ENCODE assay signal across 8 cellular contexts in genomic region chr17:28710948-28711722, GRCh38. TPM values are rescaled to one million over a fixed set of nuclear protein-coding genes. Genes with fewer than 3 reads are reported as not detected.
A peak's percentile ranks its signal among the peaks of the same experiment; 100 is the strongest.
DNase-seq lines count a peak whose midpoint lies in the region; ATAC-seq and TF ChIP-seq lines count a peak whose summit lies in the region.

No MANE protein-coding gene starts in this region.

- H3K79me2 ChIP-seq in DND-41 (ENCODE audit: insufficient read depth, low read length), result peaks cover 10% of the 10 kb centered on the region
- H3K79me2 ChIP-seq in Loucy (ENCODE audit: insufficient read depth, low read length), result peaks cover 19% of the 10 kb centered on the region; the same call in 1 of the 2 replicates

- DNase-seq in DND-41 (peak; percentile 97), SHP77 (lab: John Stamatoyannopoulos, UW) (peak; percentile 86 to 96), foreskin fibroblast (peak; percentile 91 to 97), neural crest cell (ENCODE audit: low read depth, low spot score) (peak; percentile 96), stomach (peak; percentile 93)
- peak; percentile 76 for DNase-seq in activated gamma-delta T cell treated with anti-CD3 and anti-CD28 coated beads, Interleukin-2, amount 50 U/mL, for 16 hours (ENCODE audit: low read depth)

- 0 out of 2 replicates have a peak, but pooled peaks cover 3% of the 10 kb centered on the region for H3F3A ChIP-seq in Loucy (ENCODE audit: low read depth)

- peaks cover 28% of the 10 kb centered on the region for H3K4me1 ChIP-seq in DND-41 (ENCODE audit: insufficient read depth, low read length)
- H3K4me1 ChIP-seq in Loucy (ENCODE audit: insufficient read depth, low read length, poor library complexity, severe bottlenecking), result peaks cover 8% of the 10 kb centered on the region
- peaks cover 13 to 41% (median 27%) of the 10 kb centered on the region in 4 donors for H3K4me1 ChIP-seq in stomach

- no peaks in the 10 kb centered on the region for H3K9me3 Mint-ChIP-seq in neural crest cell

- WGBS in stomach, 5 donors, result 1 to 2% (median 1%) methylated on average over 46 to 69 of the region's 69 CpGs

- H3K9me3 ChIP-seq in DND-41 (ENCODE audit: insufficient read depth, low read length, severe bottlenecking) (no peaks in the 10 kb centered on the region), Loucy (ENCODE audit: insufficient read depth, low read depth, low read length) (no peaks in the 10 kb centered on the region), stomach (no peaks in the 10 kb centered on the region)

- H3K36me3 ChIP-seq in DND-41 (ENCODE audit: insufficient read depth, low read length), result peaks cover 4% of the 10 kb centered on the region; the same call in 1 of the 2 replicates
- H3K36me3 ChIP-seq in Loucy (ENCODE audit: insufficient read depth, low read length), result no peaks in the 10 kb centered on the region; the same call in 1 of the 2 replicates
- peaks cover 16 to 25% (median 22%) of the 10 kb centered on the region in 4 donors for H3K36me3 ChIP-seq in stomach

- H3K27me3 Mint-ChIP-seq in neural crest cell (ENCODE audit: low read depth), result peaks cover 4% of the 10 kb centered on the region

- TF ChIP-seq CTCF in DND-41 (IDR thresholded peaks at IDR 0.05; ENCODE audit: borderline replicate concordance, extremely low read depth, low read length, poor library complexity, severe bottlenecking) (no peak), Loucy (conservative IDR thresholded peaks at IDR 0.05; ENCODE audit: low read length) (no peak), foreskin fibroblast (IDR thresholded peaks at IDR 0.05; ENCODE audit: low read depth, low read length) (no peak), neural crest cell (conservative IDR thresholded peaks at IDR 0.05) (no peak), stomach (IDR thresholded peaks at IDR 0.05) (no peak)

- peak overlapping the region; percentile 68 for H3K9ac ChIP-seq in DND-41 (ENCODE audit: low read depth, low read length)
- peak overlapping the region; percentile 93 for H3K9ac ChIP-seq in Loucy (ENCODE audit: low read depth, low read length, poor library complexity, severe bottlenecking)

- peaks cover 21% of the 10 kb centered on the region for H3K36me3 Mint-ChIP-seq in neural crest cell (ENCODE audit: low read depth)

- no peaks in the 10 kb centered on the region for H3K27me3 ChIP-seq in DND-41 (ENCODE audit: insufficient read depth, low read length, poor library complexity)
- H3K27me3 ChIP-seq in Loucy (ENCODE audit: insufficient read depth, low read length, poor library complexity, severe bottlenecking), result no peaks in the 10 kb centered on the region
- no peaks in the 10 kb centered on the region for H3K27me3 ChIP-seq in stomach

- peak in 1 of 4 donors; percentile 61 for TF ChIP-seq POLR2A in stomach (IDR thresholded peaks at IDR 0.05)

- peaks cover 39% of the 10 kb centered on the region for H3K4me1 Mint-ChIP-seq in neural crest cell

- H3K4me2 ChIP-seq in DND-41 (ENCODE audit: insufficient read depth, low read length) (peak overlapping the region; percentile 69), Loucy (ENCODE audit: low read depth, low read length, poor library complexity, severe bottlenecking) (peak overlapping the region; percentile 79)

- H3K9me2 ChIP-seq in Loucy (replicated peaks; ENCODE audit: low read depth, low read length), result no peaks in the 10 kb centered on the region

- H3K27ac ChIP-seq in DND-41 (ENCODE audit: low read length), result peak overlapping the region; percentile 84
- H3K27ac ChIP-seq in stomach, result peak overlapping the region; percentile 90 to 97 (median 92)

- TF ChIP-seq EP300 in stomach (IDR thresholded peaks at IDR 0.05), result no peak

- H3K4me3 Mint-ChIP-seq in neural crest cell, result peak overlapping the region; percentile 96

- H3K27ac Mint-ChIP-seq in neural crest cell (ENCODE audit: unreplicated experiment), result peak overlapping the region; percentile 100

- H2AFZ ChIP-seq in DND-41 (ENCODE audit: low read depth, low read length) (peak overlapping the region; percentile 83), Loucy (ENCODE audit: low read length) (peak overlapping the region; percentile 83)

- ATAC-seq in DND-41 (ENCODE audit: insufficient read depth, low read depth), result peak; percentile 89
- ATAC-seq in GM21825 (IDR thresholded peaks at IDR 0.05; ENCODE audit: unreplicated experiment), result peak; percentile 45

- intact Hi-C loops in stomach (cut with DNase I; ENCODE audit: low total_unique reads), result no loop called here

- no peaks in the 10 kb centered on the region for H4K20me1 ChIP-seq in DND-41 (ENCODE audit: insufficient read depth, low read length)
- no peaks in the 10 kb centered on the region for H4K20me1 ChIP-seq in Loucy (ENCODE audit: insufficient read depth, low read length, poor library complexity, severe bottlenecking)

- H3K4me3 ChIP-seq in DND-41 (ENCODE audit: low read depth in 1 of 2, low read length in 2 of 2) (peak overlapping the region; percentile 37 to 58; a peak in 3 of 4 replicates), Loucy (ENCODE audit: low read length, poor library complexity, severe bottlenecking) (peak overlapping the region; percentile 78), foreskin fibroblast (ENCODE audit: low read depth in 1 of 2, low read length in 2 of 2) (peak overlapping the region; percentile 49 to 61), stomach (peak overlapping the region; percentile 61 to 81 (median 64))

RNA-seq across cellular contexts. Expression of gene PROCA1, which starts 0.6 kb away (rescaled TPM):
- 11.7 and 12.5 TPM in 2 replicates for total RNA-seq in neural crest cell
- 1 to 10 TPM in 1 of 5 donors, under 1 TPM in 2, not detected in 2; 0.14 to 5.3 (median 0.92) TPM for total RNA-seq in stomach
- polyA plus RNA-seq in stomach, result 1 to 10 TPM; 2.3 to 5.8 (median 2.6) TPM

RNA-seq across cellular contexts. Expression of gene RAB34, which starts 6.5 kb away (rescaled TPM):
- total RNA-seq in neural crest cell (83.5 and 87.4 TPM in 2 replicates), stomach (100 to 1,000 TPM in 1 of 5 donors, 10 to 100 TPM in 4; 35.6 to 101 (median 95.5) TPM)
- polyA plus RNA-seq in stomach, result 10 to 100 TPM; 53.1 to 80.1 (median 70.6) TPM

RNA-seq across cellular contexts. Expression of gene RPL23A, which starts 8.7 kb away (rescaled TPM):
- 1,750 and 1,862 TPM in 2 replicates for total RNA-seq in neural crest cell
- 1,000 to 10,000 TPM in 1 of 5 donors, 100 to 1,000 TPM in 4; 221 to 1,205 (median 504) TPM for total RNA-seq in stomach
- 1,000 to 10,000 TPM; 1,260 to 1,750 (median 1,417) TPM for polyA plus RNA-seq in stomach

RNA-seq across cellular contexts. Expression of gene TLCD1, which starts 14.9 kb away (rescaled TPM):
- total RNA-seq in neural crest cell, result 6.1 and 6.3 TPM in 2 replicates
- 10 to 100 TPM in 2 of 5 donors, 1 to 10 TPM in 1, not detected in 2; 2.6 to 21.0 (median 11.7) TPM for total RNA-seq in stomach
- polyA plus RNA-seq in stomach, result 10 to 100 TPM in 1 of 3 donors, 1 to 10 TPM in 2; 6.3 to 13.0 (median 8.2) TPM

RNA-seq across cellular contexts. Expression of gene NEK8, which starts 17.5 kb away (rescaled TPM):
- total RNA-seq in neural crest cell (6.2 and 6.3 TPM in 2 replicates), stomach (10 to 100 TPM in 1 of 5 donors, 1 to 10 TPM in 3, not detected in 1; 2.8 to 17.8 (median 7.5) TPM)
- polyA plus RNA-seq in stomach, result 1 to 10 TPM; 2.8 to 3.4 (median 3.1) TPM

Comparison
In these comparisons a context has a peak if more than half of its experiments do, and no peak if none do; other contexts are left out.
1. Peak in every context shown above with its lines: DNase-seq, ATAC-seq, H3K4me3 ChIP-seq and H3K27ac ChIP-seq.